9 cellular contexts compared by ENCODE assay signal in the genomic region with DNA sequence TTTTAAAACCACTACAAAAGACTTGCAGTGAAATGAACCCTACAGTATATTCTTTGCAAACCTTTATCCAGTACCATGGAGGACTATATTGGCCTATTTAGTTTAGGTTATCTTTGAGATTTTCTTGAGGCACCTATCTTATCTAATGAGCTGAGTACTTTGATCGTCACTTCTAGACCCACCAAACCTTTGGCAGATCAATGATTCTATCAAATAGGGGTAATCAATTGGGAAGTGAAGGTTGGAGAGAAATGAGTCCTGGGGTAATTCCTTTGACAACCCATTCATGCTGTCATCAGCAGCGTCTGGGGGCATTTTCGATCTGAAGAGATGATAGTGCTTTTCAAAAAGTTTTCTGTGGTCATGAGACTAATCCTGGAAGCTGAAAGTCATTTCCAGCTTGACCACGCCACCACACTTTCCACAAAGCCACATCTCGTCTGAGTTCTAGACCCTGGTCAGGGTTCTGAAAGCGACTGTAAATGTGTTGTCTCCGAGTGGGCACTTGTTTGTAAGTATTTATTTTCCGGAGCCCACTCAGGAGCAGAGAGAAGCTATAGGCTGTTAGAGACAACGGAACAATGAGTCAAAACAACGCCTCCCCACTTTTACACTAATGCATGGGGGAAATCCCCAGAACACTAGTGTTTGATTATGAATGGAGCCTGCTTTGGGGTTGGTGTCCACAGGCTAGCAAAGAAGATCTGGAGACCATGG. TPM values are rescaled to one million over a fixed set of nuclear protein-coding genes. Genes with fewer than 3 reads are reported as not detected.
A peak's percentile ranks its signal among the peaks of the same experiment; 100 is the strongest.
DNase-seq lines count a peak whose midpoint lies in the region; ATAC-seq and TF ChIP-seq lines count a peak whose summit lies in the region.
"Had no signal": no experiment of that assay in that cellular context is flagged by ENCODE, and none has a peak within 500 bp of the region (broad histone marks: within the 10 kb centered on the region; RNA-seq: fewer than 3 reads in every experiment).

No MANE protein-coding gene starts in this region.

- peak; percentile 33 for ATAC-seq in GM19452 (IDR thresholded peaks at IDR 0.05; ENCODE audit: unreplicated experiment)
- ATAC-seq in HG03354 (IDR thresholded peaks at IDR 0.05; ENCODE audit: poor library complexity, severe bottlenecking, unreplicated experiment), result peak; percentile 36
- ATAC-seq: HCT116 had no signal

- peaks cover 84% of the 10 kb centered on the region for H3K4me1 Mint-ChIP-seq in activated T-helper 1 cell treated with anti-CD3 and anti-CD28 coated beads, Interleukin-12 subunit alpha, Interleukin-12 subunit beta, Interleukin-2, Interleukin-4 antibody, amounts not matched to agents 30 ng/mL and 10 ng/mL and 1 ng/mL, durations not matched to agents 14 hours and 24 hours and 36 hours (ENCODE audit: low read depth)

- no peak for TF ChIP-seq CTCF in foreskin fibroblast (IDR thresholded peaks at IDR 0.05; ENCODE audit: low read depth, low read length)

- no peak overlapping the region for H3K4me3 ChIP-seq in foreskin fibroblast (ENCODE audit: low read depth in 1 of 2, low read length in 2 of 2)

- peak overlapping the region; percentile 98 for H3K4me3 Mint-ChIP-seq in activated T-helper 1 cell treated with anti-CD3 and anti-CD28 coated beads, Interleukin-12 subunit alpha, Interleukin-12 subunit beta, Interleukin-2, Interleukin-4 antibody, amounts not matched to agents 30 ng/mL and 10 ng/mL and 1 ng/mL, durations not matched to agents 14 hours and 24 hours and 36 hours

- peak; percentile 71 for DNase-seq in activated T-helper 1 cell treated with anti-CD3 and anti-CD28 coated beads, Interleukin-12 subunit alpha, Interleukin-12 subunit beta, Interleukin-2, Interleukin-4 antibody, amounts not matched to agents 30 ng/mL and 10 ng/mL and 1 ng/mL, durations not matched to agents 14 hours and 24 hours and 36 hours (ENCODE audit: low spot score)
- peak; percentile 69 to 85 for DNase-seq in stimulated activated CD8-positive, alpha-beta memory T cell treated with anti-CD3 and anti-CD28 coated beads, Interleukin-7, amount 100 ng/mL, for 48 hours (ENCODE audit: extremely low read depth in 1 of 2, low read depth in 1 of 2)
- DNase-seq in NCI-H1105 treated with DMSO at 0.1 percent for 48 hours (lab: John Stamatoyannopoulos, UW) (no peak), foreskin fibroblast (no peak), SKM-1 treated with dmso at 0.1 percent for 144 hours (lab: John Stamatoyannopoulos, UW; ENCODE audit: unreplicated experiment) (no peak), middle frontal gyrus (ENCODE audit: extremely low spot score, low spot score) (no peak)

- H3K27me3 Mint-ChIP-seq in activated T-helper 1 cell treated with anti-CD3 and anti-CD28 coated beads, Interleukin-12 subunit alpha, Interleukin-12 subunit beta, Interleukin-2, Interleukin-4 antibody, amounts not matched to agents 30 ng/mL and 10 ng/mL and 1 ng/mL, durations not matched to agents 14 hours and 24 hours and 36 hours (ENCODE audit: insufficient read depth), result peaks cover 8% of the 10 kb centered on the region

- intact Hi-C loops in activated T-helper 1 cell treated with anti-CD3 and anti-CD28 coated beads, Interleukin-12 subunit alpha, Interleukin-12 subunit beta, Interleukin-2, Interleukin-4 antibody, amounts not matched to agents 30 ng/mL and 10 ng/mL and 1 ng/mL, durations not matched to agents 14 hours and 24 hours and 36 hours (cut with micrococcal nuclease), result loop anchor here (1.0 to 10.0 kb wide), 18 partner anchors 32 to 907 kb away; a partner anchor contains a TSS

- H3K36me3 Mint-ChIP-seq in activated T-helper 1 cell treated with anti-CD3 and anti-CD28 coated beads, Interleukin-12 subunit alpha, Interleukin-12 subunit beta, Interleukin-2, Interleukin-4 antibody, amounts not matched to agents 30 ng/mL and 10 ng/mL and 1 ng/mL, durations not matched to agents 14 hours and 24 hours and 36 hours (ENCODE audit: low read depth), result peaks cover 84% of the 10 kb centered on the region

- no peaks in the 10 kb centered on the region for H3K9me3 Mint-ChIP-seq in activated T-helper 1 cell treated with anti-CD3 and anti-CD28 coated beads, Interleukin-12 subunit alpha, Interleukin-12 subunit beta, Interleukin-2, Interleukin-4 antibody, amounts not matched to agents 30 ng/mL and 10 ng/mL and 1 ng/mL, durations not matched to agents 14 hours and 24 hours and 36 hours

- H3K27ac Mint-ChIP-seq in activated T-helper 1 cell treated with anti-CD3 and anti-CD28 coated beads, Interleukin-12 subunit alpha, Interleukin-12 subunit beta, Interleukin-2, Interleukin-4 antibody, amounts not matched to agents 30 ng/mL and 10 ng/mL and 1 ng/mL, durations not matched to agents 14 hours and 24 hours and 36 hours, result peak overlapping the region; percentile 94

RNA-seq across cellular contexts. Expression of a gene that starts 4.8 kb away (rescaled TPM):
- 268 and 282 TPM in 2 replicates for total RNA-seq in activated T-helper 1 cell treated with anti-CD3 and anti-CD28 coated beads, Interleukin-12 subunit alpha, Interleukin-12 subunit beta, Interleukin-2, Interleukin-4 antibody, amounts not matched to agents 30 ng/mL and 10 ng/mL and 1 ng/mL, durations not matched to agents 14 hours and 24 hours and 36 hours

RNA-seq across cellular contexts. Expression of a gene that starts 6.8 kb away (rescaled TPM):
- 52.3 and 55.8 TPM in 2 replicates for total RNA-seq in activated T-helper 1 cell treated with anti-CD3 and anti-CD28 coated beads, Interleukin-12 subunit alpha, Interleukin-12 subunit beta, Interleukin-2, Interleukin-4 antibody, amounts not matched to agents 30 ng/mL and 10 ng/mL and 1 ng/mL, durations not matched to agents 14 hours and 24 hours and 36 hours

Comparison
In these comparisons a context has a peak if more than half of its experiments do, and no peak if none do; other contexts are left out.
1. DNase-seq: peak in activated T-helper 1 cell treated with anti-CD3 and anti-CD28 coated beads, Interleukin-12 subunit alpha, Interleukin-12 subunit beta, Interleukin-2, Interleukin-4 antibody, amounts not matched to agents 30 ng/mL and 10 ng/mL and 1 ng/mL, durations not matched to agents 14 hours and 24 hours and 36 hours (single experiment) and stimulated activated CD8-positive, alpha-beta memory T cell treated with anti-CD3 and anti-CD28 coated beads, Interleukin-7, amount 100 ng/mL, for 48 hours (2 of 2); none in NCI-H1105 treated with DMSO at 0.1 percent for 48 hours (single experiment), foreskin fibroblast (0 of 2), SKM-1 treated with dmso at 0.1 percent for 144 hours (single experiment) and middle frontal gyrus (single experiment).